ENCODE assay signal across 8 cellular contexts in the genomic region with DNA sequence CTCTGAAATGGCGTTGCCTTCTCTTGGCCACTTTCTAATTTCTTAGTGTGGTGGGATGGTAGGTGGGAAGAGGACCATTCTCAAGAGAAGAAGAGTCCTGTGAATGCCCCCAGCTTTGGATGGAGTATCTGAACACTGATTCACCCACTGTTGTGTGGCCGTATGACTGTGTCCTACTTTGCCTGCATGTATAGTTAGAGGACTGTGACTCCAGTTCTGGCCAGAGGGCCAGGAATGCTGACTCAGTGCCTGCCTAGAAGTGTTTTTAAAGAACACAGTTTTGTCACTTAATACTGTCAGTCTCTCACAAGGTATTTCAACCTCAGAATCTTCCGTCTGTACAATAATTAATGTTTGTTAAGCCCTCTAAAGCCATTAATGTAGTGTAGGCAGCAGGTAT. TPM values are rescaled to one million over a fixed set of nuclear protein-coding genes. Genes with fewer than 3 reads are reported as not detected.
DNase-seq lines count a peak whose midpoint lies in the region; ATAC-seq and TF ChIP-seq lines count a peak whose summit lies in the region.

No MANE protein-coding gene starts in this region.

- H4K20me1 ChIP-seq in hepatocyte (ENCODE audit: insufficient read depth, poor library complexity, severe bottlenecking) = peaks cover 42% of the 10 kb centered on the region

- peaks cover 59% of the 10 kb centered on the region for H3K79me2 ChIP-seq in hepatocyte

- no peaks in the 10 kb centered on the region for H3K9me2 ChIP-seq in hepatocyte (replicated peaks; ENCODE audit: insufficient read depth)

- peak overlapping the region; percentile 93 for H3K4me3 Mint-ChIP-seq in activated T-cell treated with anti-CD3 and anti-CD28 coated beads, Interleukin-2, amount 50 U/mL, for 24 hours
- H3K4me3 Mint-ChIP-seq in activated CD8-positive, alpha-beta T cell treated with anti-CD3 and anti-CD28 coated beads, Interleukin-2, amount 10 ng/mL, durations not matched to agents 7 days and 5 days = peak overlapping the region; percentile 97
- peak overlapping the region; percentile 94 to 98 for H3K4me3 Mint-ChIP-seq in stimulated activated naive CD8-positive, alpha-beta T cell treated with anti-CD3 and anti-CD28 coated beads, Interleukin-15, amount 100 ng/mL, for 72 hours

- CTCF ChIA-PET in activated CD8-positive, alpha-beta T cell treated with anti-CD3 and anti-CD28 coated beads, Interleukin-2, amount 10 ng/mL, durations not matched to agents 7 days and 5 days (lab: Charles Lee) = no interaction called here

- peak overlapping the region; percentile 79 for H3K4me2 ChIP-seq in hepatocyte

- 66% methylated on average over 3 of the region's 3 CpGs for WGBS in hepatocyte (ENCODE audit: low lambda C conversion rate, missing lambda C conversion rate)

- H3K36me3 Mint-ChIP-seq in activated T-cell treated with anti-CD3 and anti-CD28 coated beads, Interleukin-2, amount 50 U/mL, for 24 hours (ENCODE audit: low read depth) = peaks cover 70% of the 10 kb centered on the region
- H3K36me3 Mint-ChIP-seq in activated CD8-positive, alpha-beta T cell treated with anti-CD3 and anti-CD28 coated beads, Interleukin-2, amount 10 ng/mL, durations not matched to agents 7 days and 5 days (ENCODE audit: low read depth) = peaks cover 48% of the 10 kb centered on the region

- H3K27ac ChIP-seq in hepatocyte = peak overlapping the region; percentile 8

- peaks cover 25% of the 10 kb centered on the region for H3K4me1 ChIP-seq in hepatocyte (ENCODE audit: insufficient read depth)

- H3K4me3 ChIP-seq in hepatocyte = peak overlapping the region; percentile 73

- H3K27me3 Mint-ChIP-seq in activated T-cell treated with anti-CD3 and anti-CD28 coated beads, Interleukin-2, amount 50 U/mL, for 24 hours = no peaks in the 10 kb centered on the region
- no peaks in the 10 kb centered on the region for H3K27me3 Mint-ChIP-seq in activated CD8-positive, alpha-beta T cell treated with anti-CD3 and anti-CD28 coated beads, Interleukin-2, amount 10 ng/mL, durations not matched to agents 7 days and 5 days (ENCODE audit: low read depth)
- H3K27me3 Mint-ChIP-seq in stimulated activated naive CD8-positive, alpha-beta T cell treated with anti-CD3 and anti-CD28 coated beads, Interleukin-15, amount 100 ng/mL, for 72 hours = no peaks in the 10 kb centered on the region

- no peaks in the 10 kb centered on the region for H3K27me3 ChIP-seq in hepatocyte

- H3K4me1 Mint-ChIP-seq in activated T-cell treated with anti-CD3 and anti-CD28 coated beads, Interleukin-2, amount 50 U/mL, for 24 hours (ENCODE audit: low read depth) = peaks cover 41% of the 10 kb centered on the region
- peaks cover 43% of the 10 kb centered on the region for H3K4me1 Mint-ChIP-seq in activated CD8-positive, alpha-beta T cell treated with anti-CD3 and anti-CD28 coated beads, Interleukin-2, amount 10 ng/mL, durations not matched to agents 7 days and 5 days (ENCODE audit: low read depth)
- peaks cover 48% of the 10 kb centered on the region for H3K4me1 Mint-ChIP-seq in stimulated activated naive CD8-positive, alpha-beta T cell treated with anti-CD3 and anti-CD28 coated beads, Interleukin-15, amount 100 ng/mL, for 72 hours

- no peak for DNase-seq in activated T-cell treated with anti-CD3 and anti-CD28 coated beads, Interleukin-2, amount 50 U/mL, for 24 hours
- DNase-seq in activated T-cell treated with anti-CD3 and anti-CD28 coated beads for 4 hours (no peak), hepatocyte (ENCODE audit: low spot score) (peak; percentile 51), T-helper 9 cell (no peak)
- no peak for DNase-seq in activated CD8-positive, alpha-beta T cell treated with anti-CD3 and anti-CD28 coated beads, Interleukin-2, amount 10 ng/mL, durations not matched to agents 7 days and 5 days
- no peak for DNase-seq in stimulated activated naive CD8-positive, alpha-beta T cell treated with anti-CD3 and anti-CD28 coated beads, Interleukin-15, amount 100 ng/mL, for 72 hours

- POLR2A ChIA-PET in activated CD8-positive, alpha-beta T cell treated with anti-CD3 and anti-CD28 coated beads, Interleukin-2, amount 10 ng/mL, durations not matched to agents 7 days and 5 days (lab: Charles Lee) = no interaction called here

- H2AFZ ChIP-seq in hepatocyte = no peak overlapping the region

- no peak for ATAC-seq in activated CD8-positive, alpha-beta T cell treated with anti-CD3 and anti-CD28 coated beads, Interleukin-2, amount 10 ng/mL, durations not matched to agents 7 days and 5 days
- no peak for ATAC-seq in stimulated activated naive CD8-positive, alpha-beta T cell treated with anti-CD3 and anti-CD28 coated beads, Interleukin-15, amount 100 ng/mL, for 72 hours
- ATAC-seq in HG03175 (IDR thresholded peaks at IDR 0.05; ENCODE audit: unreplicated experiment) = no peak
- no peak for ATAC-seq in HG03097 (IDR thresholded peaks at IDR 0.05; ENCODE audit: low FRiP score, unreplicated experiment)

- H3K9me3 Mint-ChIP-seq in activated T-cell treated with anti-CD3 and anti-CD28 coated beads, Interleukin-2, amount 50 U/mL, for 24 hours = no peaks in the 10 kb centered on the region
- H3K9me3 Mint-ChIP-seq in activated CD8-positive, alpha-beta T cell treated with anti-CD3 and anti-CD28 coated beads, Interleukin-2, amount 10 ng/mL, durations not matched to agents 7 days and 5 days (ENCODE audit: insufficient read depth) = no peaks in the 10 kb centered on the region
- H3K9me3 Mint-ChIP-seq in stimulated activated naive CD8-positive, alpha-beta T cell treated with anti-CD3 and anti-CD28 coated beads, Interleukin-15, amount 100 ng/mL, for 72 hours = no peaks in the 10 kb centered on the region

- H3K36me3 ChIP-seq in hepatocyte (replicated peaks; ENCODE audit: insufficient read depth, low read depth) = no peaks in the 10 kb centered on the region

- no peak for TF ChIP-seq CTCF in hepatocyte (IDR thresholded peaks at IDR 0.05; ENCODE audit: poor library complexity)

- H3K27ac Mint-ChIP-seq in activated T-cell treated with anti-CD3 and anti-CD28 coated beads, Interleukin-2, amount 50 U/mL, for 24 hours = peak overlapping the region; percentile 98
- peak overlapping the region; percentile 98 for H3K27ac Mint-ChIP-seq in activated CD8-positive, alpha-beta T cell treated with anti-CD3 and anti-CD28 coated beads, Interleukin-2, amount 10 ng/mL, durations not matched to agents 7 days and 5 days
- peak overlapping the region in 1 of 2 donors; percentile 2 for H3K27ac Mint-ChIP-seq in stimulated activated naive CD8-positive, alpha-beta T cell treated with anti-CD3 and anti-CD28 coated beads, Interleukin-15, amount 100 ng/mL, for 72 hours

- H3K9me3 ChIP-seq in hepatocyte (ENCODE audit: low read depth) = no peaks in the 10 kb centered on the region

RNA-seq across cellular contexts. Expression of gene SEC61A1, which starts 2.1 kb away (rescaled TPM):
- total RNA-seq in activated CD8-positive, alpha-beta T cell treated with anti-CD3 and anti-CD28 coated beads, Interleukin-2, amount 10 ng/mL, durations not matched to agents 7 days and 5 days = 100 to 1,000 TPM; 146 to 148 TPM
- 268 and 293 TPM in 2 replicates for total RNA-seq in hepatocyte
- 251 and 299 TPM in 2 replicates for polyA plus RNA-seq in hepatocyte
